Comparison of ENCODE assay signal across 34 cellular contexts in the genomic region with DNA sequence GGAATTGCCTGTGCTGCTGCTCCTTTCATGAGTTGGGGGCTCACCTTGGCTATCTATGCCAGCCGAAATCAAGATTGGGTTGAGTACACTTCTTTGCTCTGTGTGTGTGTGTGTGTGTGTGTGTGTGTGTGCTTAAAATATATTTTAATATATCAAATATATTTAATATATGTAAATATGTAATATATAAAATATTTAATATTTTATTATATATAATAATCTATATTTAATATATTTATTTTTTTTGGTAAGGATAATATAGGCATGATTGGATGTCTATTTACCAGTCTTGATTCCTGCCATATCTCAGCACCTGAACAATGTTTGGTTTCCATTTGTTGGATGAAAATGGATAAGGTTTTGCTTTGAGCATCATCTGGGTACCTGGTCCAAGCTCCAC.
"Had no signal": no experiment of that assay in that cellular context is flagged by ENCODE, and none has a peak within 500 bp of the region (broad histone marks: within the 10 kb centered on the region; RNA-seq: fewer than 3 reads in every experiment).

No MANE protein-coding gene starts in this region.

- ATAC-seq: activated naive CD4-positive, alpha-beta T cell treated with anti-CD3 and anti-CD28 coated beads, Interleukin-2, amount 50 U/mL, for 72 hours; activated naive CD8-positive, alpha-beta T cell treated with anti-CD3 and anti-CD28 coated beads, Interleukin-2, amount 50 U/mL, for 24 hours; activated T-cell treated with anti-CD3 and anti-CD28 coated beads, Interleukin-2, amount 50 U/mL, for 4 hours; activated T-cell treated with anti-CD3 and anti-CD28 coated beads, Interleukin-2, amount 50 U/mL, for 72 hours; activated T-helper 17 cell treated with anti-CD3 and anti-CD28 coated beads, Interleukin-2, amount 50 U/mL, for 72 hours; body of pancreas had no signal

- H3K4me1 Mint-ChIP-seq: activated naive CD4-positive, alpha-beta T cell treated with anti-CD3 and anti-CD28 coated beads, Interleukin-2, amount 10 ng/mL, durations not matched to agents 7 days and 5 days; activated naive CD4-positive, alpha-beta T cell treated with anti-CD3 and anti-CD28 coated beads, Interleukin-2, amount 50 U/mL, for 24 hours; activated naive CD8-positive, alpha-beta T cell treated with anti-CD3 and anti-CD28 coated beads for 36 hours; activated naive CD8-positive, alpha-beta T cell treated with anti-CD3 and anti-CD28 coated beads, Interleukin-2, amount 10 ng/mL, durations not matched to agents 7 days and 5 days; activated naive CD8-positive, alpha-beta T cell treated with anti-CD3 and anti-CD28 coated beads, Interleukin-2, amount 50 U/mL, for 24 hours; activated T-helper 17 cell treated with anti-CD3 and anti-CD28 coated beads, Interleukin-2, amount 50 U/mL, for 72 hours; central memory CD8-positive, alpha-beta T cell had no signal

- H3K27ac Mint-ChIP-seq: activated naive CD4-positive, alpha-beta T cell treated with anti-CD3 and anti-CD28 coated beads for 36 hours; activated naive CD4-positive, alpha-beta T cell treated with anti-CD3 and anti-CD28 coated beads, Interleukin-2, amount 10 ng/mL, durations not matched to agents 7 days and 5 days; activated naive CD4-positive, alpha-beta T cell treated with anti-CD3 and anti-CD28 coated beads, Interleukin-2, amount 50 U/mL, for 24 hours; activated naive CD4-positive, alpha-beta T cell treated with anti-CD3 and anti-CD28 coated beads, Interleukin-2, amount 50 U/mL, for 72 hours; activated naive CD8-positive, alpha-beta T cell; activated naive CD8-positive, alpha-beta T cell treated with anti-CD3 and anti-CD28 coated beads for 36 hours; activated naive CD8-positive, alpha-beta T cell treated with anti-CD3 and anti-CD28 coated beads, Interleukin-2, amount 10 ng/mL, durations not matched to agents 7 days and 5 days; activated naive CD8-positive, alpha-beta T cell treated with anti-CD3 and anti-CD28 coated beads, Interleukin-2, amount 50 U/mL, for 24 hours; activated T-cell treated with anti-CD3 and anti-CD28 coated beads, Interleukin-2, amount 50 U/mL, for 24 hours; activated T-cell treated with anti-CD3 and anti-CD28 coated beads, Interleukin-2, amount 50 U/mL, for 72 hours; activated T-helper 1 cell treated with anti-CD3 and anti-CD28 coated beads, Interleukin-12 subunit alpha, Interleukin-12 subunit beta, Interleukin-2, Interleukin-4 antibody, amounts not matched to agents 30 ng/mL and 10 ng/mL and 1 ng/mL, durations not matched to agents 14 hours and 24 hours and 36 hours; activated T-helper 17 cell treated with anti-CD3 and anti-CD28 coated beads, Interleukin-2, amount 50 U/mL, for 72 hours; activated T-helper 2 cell treated with anti-CD3 and anti-CD28 coated beads, Interferon-gamma antibody, Interleukin-2, Interleukin-4, amounts not matched to agents 10 μg/mL and 5 μg/mL and 100 μg/mL, durations not matched to agents 14 hours and 24 hours and 36 hours; brain had no signal

- DNase-seq: activated effector memory CD4-positive, alpha-beta T cell treated with anti-CD3 and anti-CD28 coated beads, Interleukin-2, amount 50 U/mL, for 16 hours; activated effector memory CD4-positive, alpha-beta T cell treated with Interleukin-2 at 50 U/mL for 16 hours; activated gamma-delta T cell; activated gamma-delta T cell treated with Interleukin-2 at 50 U/mL for 16 hours; activated naive CD4-positive, alpha-beta T cell; activated naive CD4-positive, alpha-beta T cell treated with anti-CD3 and anti-CD28 coated beads for 36 hours; activated naive CD4-positive, alpha-beta T cell treated with anti-CD3 and anti-CD28 coated beads, Interleukin-2, amount 10 ng/mL, durations not matched to agents 7 days and 5 days; activated naive CD4-positive, alpha-beta T cell treated with anti-CD3 and anti-CD28 coated beads, Interleukin-2, amount 50 U/mL, for 16 hours; activated naive CD4-positive, alpha-beta T cell treated with Interleukin-2 at 50 U/mL for 16 hours; activated naive CD8-positive, alpha-beta T cell treated with anti-CD3 and anti-CD28 coated beads for 36 hours; activated naive CD8-positive, alpha-beta T cell treated with anti-CD3 and anti-CD28 coated beads, Interleukin-2, amount 10 ng/mL, durations not matched to agents 7 days and 5 days; activated naive CD8-positive, alpha-beta T cell treated with anti-CD3 and anti-CD28 coated beads, Interleukin-2, amount 50 U/mL, for 24 hours; activated T-cell treated with anti-CD3 and anti-CD28 coated beads, Interleukin-2, amount 50 U/mL, for 24 hours; activated T-cell treated with anti-CD3 and anti-CD28 coated beads, Interleukin-2, amount 50 U/mL, for 4 hours; activated T-cell treated with anti-CD3 and anti-CD28 coated beads, Interleukin-2, amount 50 U/mL, for 48 hours; activated T-cell treated with anti-CD3 and anti-CD28 coated beads, Interleukin-2, amount 50 U/mL, for 72 hours; adrenal gland; amniotic stem cell; amygdala; anterior cingulate cortex; aorta; body of pancreas; brain microvascular endothelial cell; caudate nucleus; central memory CD4-positive, alpha-beta T cell; cerebellar nuclear complex had no signal

- H3K36me3 Mint-ChIP-seq: activated naive CD4-positive, alpha-beta T cell treated with anti-CD3 and anti-CD28 coated beads, Interleukin-2, amount 10 ng/mL, durations not matched to agents 7 days and 5 days; activated naive CD4-positive, alpha-beta T cell treated with anti-CD3 and anti-CD28 coated beads, Interleukin-2, amount 50 U/mL, for 24 hours; activated naive CD4-positive, alpha-beta T cell treated with anti-CD3 and anti-CD28 coated beads, Interleukin-2, amount 50 U/mL, for 72 hours; activated naive CD8-positive, alpha-beta T cell; activated naive CD8-positive, alpha-beta T cell treated with anti-CD3 and anti-CD28 coated beads for 36 hours; activated naive CD8-positive, alpha-beta T cell treated with anti-CD3 and anti-CD28 coated beads, Interleukin-2, amount 10 ng/mL, durations not matched to agents 7 days and 5 days; brain had no signal

- H3K9me3 Mint-ChIP-seq: activated naive CD4-positive, alpha-beta T cell treated with anti-CD3 and anti-CD28 coated beads for 36 hours; activated naive CD4-positive, alpha-beta T cell treated with anti-CD3 and anti-CD28 coated beads, Interleukin-2, amount 10 ng/mL, durations not matched to agents 7 days and 5 days; activated naive CD4-positive, alpha-beta T cell treated with anti-CD3 and anti-CD28 coated beads, Interleukin-2, amount 50 U/mL, for 24 hours; activated naive CD4-positive, alpha-beta T cell treated with anti-CD3 and anti-CD28 coated beads, Interleukin-2, amount 50 U/mL, for 72 hours; activated naive CD8-positive, alpha-beta T cell treated with anti-CD3 and anti-CD28 coated beads for 36 hours; activated naive CD8-positive, alpha-beta T cell treated with anti-CD3 and anti-CD28 coated beads, Interleukin-2, amount 10 ng/mL, durations not matched to agents 7 days and 5 days; activated naive CD8-positive, alpha-beta T cell treated with anti-CD3 and anti-CD28 coated beads, Interleukin-2, amount 50 U/mL, for 24 hours; activated T-cell treated with anti-CD3 and anti-CD28 coated beads, Interleukin-2, amount 50 U/mL, for 24 hours; activated T-cell treated with anti-CD3 and anti-CD28 coated beads, Interleukin-2, amount 50 U/mL, for 4 hours; activated T-cell treated with anti-CD3 and anti-CD28 coated beads, Interleukin-2, amount 50 U/mL, for 72 hours; activated T-helper 1 cell treated with anti-CD3 and anti-CD28 coated beads, Interleukin-12 subunit alpha, Interleukin-12 subunit beta, Interleukin-2, Interleukin-4 antibody, amounts not matched to agents 30 ng/mL and 10 ng/mL and 1 ng/mL, durations not matched to agents 14 hours and 24 hours and 36 hours; activated T-helper 17 cell treated with anti-CD3 and anti-CD28 coated beads, Interleukin-2, amount 50 U/mL, for 72 hours; activated T-helper 2 cell treated with anti-CD3 and anti-CD28 coated beads, Interferon-gamma antibody, Interleukin-2, Interleukin-4, amounts not matched to agents 10 μg/mL and 5 μg/mL and 100 μg/mL, durations not matched to agents 14 hours and 24 hours and 36 hours; brain; central memory CD8-positive, alpha-beta T cell had no signal

- H3K4me3 Mint-ChIP-seq: activated naive CD4-positive, alpha-beta T cell treated with anti-CD3 and anti-CD28 coated beads for 36 hours; activated naive CD4-positive, alpha-beta T cell treated with anti-CD3 and anti-CD28 coated beads, Interleukin-2, amount 10 ng/mL, durations not matched to agents 7 days and 5 days; activated naive CD4-positive, alpha-beta T cell treated with anti-CD3 and anti-CD28 coated beads, Interleukin-2, amount 50 U/mL, for 24 hours; activated naive CD8-positive, alpha-beta T cell; activated naive CD8-positive, alpha-beta T cell treated with anti-CD3 and anti-CD28 coated beads for 36 hours; activated naive CD8-positive, alpha-beta T cell treated with anti-CD3 and anti-CD28 coated beads, Interleukin-2, amount 10 ng/mL, durations not matched to agents 7 days and 5 days; activated naive CD8-positive, alpha-beta T cell treated with anti-CD3 and anti-CD28 coated beads, Interleukin-2, amount 50 U/mL, for 24 hours; activated T-cell treated with anti-CD3 and anti-CD28 coated beads, Interleukin-2, amount 50 U/mL, for 24 hours; activated T-cell treated with anti-CD3 and anti-CD28 coated beads, Interleukin-2, amount 50 U/mL, for 4 hours; activated T-cell treated with anti-CD3 and anti-CD28 coated beads, Interleukin-2, amount 50 U/mL, for 72 hours; activated T-helper 1 cell treated with anti-CD3 and anti-CD28 coated beads, Interleukin-12 subunit alpha, Interleukin-12 subunit beta, Interleukin-2, Interleukin-4 antibody, amounts not matched to agents 30 ng/mL and 10 ng/mL and 1 ng/mL, durations not matched to agents 14 hours and 24 hours and 36 hours; activated T-helper 17 cell treated with anti-CD3 and anti-CD28 coated beads, Interleukin-2, amount 50 U/mL, for 72 hours; brain; central memory CD8-positive, alpha-beta T cell had no signal
